ENCODE assay signal across 1 cellular context in genomic region chr1:172532700-172533510, GRCh38.
TF ChIP-seq lines count a peak whose summit lies in the region.

A gene with protein sequence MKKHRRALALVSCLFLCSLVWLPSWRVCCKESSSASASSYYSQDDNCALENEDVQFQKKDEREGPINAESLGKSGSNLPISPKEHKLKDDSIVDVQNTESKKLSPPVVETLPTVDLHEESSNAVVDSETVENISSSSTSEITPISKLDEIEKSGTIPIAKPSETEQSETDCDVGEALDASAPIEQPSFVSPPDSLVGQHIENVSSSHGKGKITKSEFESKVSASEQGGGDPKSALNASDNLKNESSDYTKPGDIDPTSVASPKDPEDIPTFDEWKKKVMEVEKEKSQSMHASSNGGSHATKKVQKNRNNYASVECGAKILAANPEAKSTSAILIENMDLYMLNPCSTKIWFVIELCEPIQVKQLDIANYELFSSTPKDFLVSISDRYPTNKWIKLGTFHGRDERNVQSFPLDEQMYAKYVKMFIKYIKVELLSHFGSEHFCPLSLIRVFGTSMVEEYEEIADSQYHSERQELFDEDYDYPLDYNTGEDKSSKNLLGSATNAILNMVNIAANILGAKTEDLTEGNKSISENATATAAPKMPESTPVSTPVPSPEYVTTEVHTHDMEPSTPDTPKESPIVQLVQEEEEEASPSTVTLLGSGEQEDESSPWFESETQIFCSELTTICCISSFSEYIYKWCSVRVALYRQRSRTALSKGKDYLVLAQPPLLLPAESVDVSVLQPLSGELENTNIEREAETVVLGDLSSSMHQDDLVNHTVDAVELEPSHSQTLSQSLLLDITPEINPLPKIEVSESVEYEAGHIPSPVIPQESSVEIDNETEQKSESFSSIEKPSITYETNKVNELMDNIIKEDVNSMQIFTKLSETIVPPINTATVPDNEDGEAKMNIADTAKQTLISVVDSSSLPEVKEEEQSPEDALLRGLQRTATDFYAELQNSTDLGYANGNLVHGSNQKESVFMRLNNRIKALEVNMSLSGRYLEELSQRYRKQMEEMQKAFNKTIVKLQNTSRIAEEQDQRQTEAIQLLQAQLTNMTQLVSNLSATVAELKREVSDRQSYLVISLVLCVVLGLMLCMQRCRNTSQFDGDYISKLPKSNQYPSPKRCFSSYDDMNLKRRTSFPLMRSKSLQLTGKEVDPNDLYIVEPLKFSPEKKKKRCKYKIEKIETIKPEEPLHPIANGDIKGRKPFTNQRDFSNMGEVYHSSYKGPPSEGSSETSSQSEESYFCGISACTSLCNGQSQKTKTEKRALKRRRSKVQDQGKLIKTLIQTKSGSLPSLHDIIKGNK (N-terminal part only) (plus strand): TSS chr1:172533150. CDS start chr1:172533436, 286 bp downstream.

TF ChIP-seq in GM23338, 12 proteins besides CTCF, POLR2A, EP300 and RAD21 (continued from another document):
- no peak for TF ChIP-seq REST (IDR thresholded peaks at IDR 0.05; ENCODE audit: unreplicated experiment)
- TF ChIP-seq ETS1 (IDR thresholded peaks at IDR 0.05) = peak; percentile 76
- TF ChIP-seq NANOG (IDR thresholded peaks at IDR 0.05; ENCODE audit: borderline replicate concordance) = no peak
- TF ChIP-seq, protein P1, sequence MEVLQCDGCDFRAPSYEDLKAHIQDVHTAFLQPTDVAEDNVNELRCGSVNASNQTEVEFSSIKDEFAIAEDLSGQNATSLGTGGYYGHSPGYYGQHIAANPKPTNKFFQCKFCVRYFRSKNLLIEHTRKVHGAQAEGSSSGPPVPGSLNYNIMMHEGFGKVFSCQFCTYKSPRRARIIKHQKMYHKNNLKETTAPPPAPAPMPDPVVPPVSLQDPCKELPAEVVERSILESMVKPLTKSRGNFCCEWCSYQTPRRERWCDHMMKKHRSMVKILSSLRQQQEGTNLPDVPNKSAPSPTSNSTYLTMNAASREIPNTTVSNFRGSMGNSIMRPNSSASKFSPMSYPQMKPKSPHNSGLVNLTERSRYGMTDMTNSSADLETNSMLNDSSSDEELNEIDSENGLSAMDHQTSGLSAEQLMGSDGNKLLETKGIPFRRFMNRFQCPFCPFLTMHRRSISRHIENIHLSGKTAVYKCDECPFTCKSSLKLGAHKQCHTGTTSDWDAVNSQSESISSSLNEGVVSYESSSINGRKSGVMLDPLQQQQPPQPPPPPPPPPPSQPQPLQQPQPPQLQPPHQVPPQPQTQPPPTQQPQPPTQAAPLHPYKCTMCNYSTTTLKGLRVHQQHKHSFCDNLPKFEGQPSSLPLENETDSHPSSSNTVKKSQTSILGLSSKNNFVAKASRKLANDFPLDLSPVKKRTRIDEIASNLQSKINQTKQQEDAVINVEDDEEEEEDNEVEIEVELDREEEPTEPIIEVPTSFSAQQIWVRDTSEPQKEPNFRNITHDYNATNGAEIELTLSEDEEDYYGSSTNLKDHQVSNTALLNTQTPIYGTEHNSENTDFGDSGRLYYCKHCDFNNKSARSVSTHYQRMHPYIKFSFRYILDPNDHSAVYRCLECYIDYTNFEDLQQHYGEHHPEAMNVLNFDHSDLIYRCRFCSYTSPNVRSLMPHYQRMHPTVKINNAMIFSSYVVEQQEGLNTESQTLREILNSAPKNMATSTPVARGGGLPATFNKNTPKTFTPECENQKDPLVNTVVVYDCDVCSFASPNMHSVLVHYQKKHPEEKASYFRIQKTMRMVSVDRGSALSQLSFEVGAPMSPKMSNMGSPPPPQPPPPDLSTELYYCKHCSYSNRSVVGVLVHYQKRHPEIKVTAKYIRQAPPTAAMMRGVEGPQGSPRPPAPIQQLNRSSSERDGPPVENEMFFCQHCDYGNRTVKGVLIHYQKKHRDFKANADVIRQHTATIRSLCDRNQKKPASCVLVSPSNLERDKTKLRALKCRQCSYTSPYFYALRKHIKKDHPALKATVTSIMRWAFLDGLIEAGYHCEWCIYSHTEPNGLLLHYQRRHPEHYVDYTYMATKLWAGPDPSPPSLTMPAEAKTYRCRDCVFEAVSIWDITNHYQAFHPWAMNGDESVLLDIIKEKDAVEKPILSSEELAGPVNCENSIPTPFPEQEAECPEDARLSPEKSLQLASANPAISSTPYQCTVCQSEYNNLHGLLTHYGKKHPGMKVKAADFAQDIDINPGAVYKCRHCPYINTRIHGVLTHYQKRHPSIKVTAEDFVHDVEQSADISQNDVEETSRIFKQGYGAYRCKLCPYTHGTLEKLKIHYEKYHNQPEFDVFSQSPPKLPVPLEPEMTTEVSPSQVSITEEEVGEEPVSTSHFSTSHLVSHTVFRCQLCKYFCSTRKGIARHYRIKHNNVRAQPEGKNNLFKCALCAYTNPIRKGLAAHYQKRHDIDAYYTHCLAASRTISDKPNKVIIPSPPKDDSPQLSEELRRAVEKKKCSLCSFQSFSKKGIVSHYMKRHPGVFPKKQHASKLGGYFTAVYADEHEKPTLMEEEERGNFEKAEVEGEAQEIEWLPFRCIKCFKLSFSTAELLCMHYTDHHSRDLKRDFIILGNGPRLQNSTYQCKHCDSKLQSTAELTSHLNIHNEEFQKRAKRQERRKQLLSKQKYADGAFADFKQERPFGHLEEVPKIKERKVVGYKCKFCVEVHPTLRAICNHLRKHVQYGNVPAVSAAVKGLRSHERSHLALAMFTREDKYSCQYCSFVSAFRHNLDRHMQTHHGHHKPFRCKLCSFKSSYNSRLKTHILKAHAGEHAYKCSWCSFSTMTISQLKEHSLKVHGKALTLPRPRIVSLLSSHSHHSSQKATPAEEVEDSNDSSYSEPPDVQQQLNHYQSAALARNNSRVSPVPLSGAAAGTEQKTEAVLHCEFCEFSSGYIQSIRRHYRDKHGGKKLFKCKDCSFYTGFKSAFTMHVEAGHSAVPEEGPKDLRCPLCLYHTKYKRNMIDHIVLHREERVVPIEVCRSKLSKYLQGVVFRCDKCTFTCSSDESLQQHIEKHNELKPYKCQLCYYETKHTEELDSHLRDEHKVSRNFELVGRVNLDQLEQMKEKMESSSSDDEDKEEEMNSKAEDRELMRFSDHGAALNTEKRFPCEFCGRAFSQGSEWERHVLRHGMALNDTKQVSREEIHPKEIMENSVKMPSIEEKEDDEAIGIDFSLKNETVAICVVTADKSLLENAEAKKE (CRISPR knock-in tag; IDR thresholded peaks at IDR 0.05) = no peak
- peak; percentile 89 for TF ChIP-seq CREB1 (CRISPR knock-in tag; IDR thresholded peaks at IDR 0.05; ENCODE audit: low read depth)
- peak; percentile 80 for TF ChIP-seq POLR2AphosphoS5 (IDR thresholded peaks at IDR 0.05; ENCODE audit: low read depth)
- TF ChIP-seq EZH2phosphoT487 (IDR thresholded peaks at IDR 0.05; ENCODE audit: unreplicated experiment) = no peak
- no peak for TF ChIP-seq STAT1 (IDR thresholded peaks at IDR 0.05; ENCODE audit: unreplicated experiment)
- TF ChIP-seq EZH2 (IDR thresholded peaks at IDR 0.05; ENCODE audit: low read depth, unreplicated experiment) = no peak
- no peak for TF ChIP-seq JUNB (IDR thresholded peaks at IDR 0.05; ENCODE audit: unreplicated experiment)
- no peak for TF ChIP-seq ZNF331 (CRISPR knock-in tag; IDR thresholded peaks at IDR 0.05; ENCODE audit: low read depth)
